In the genomic region with DNA sequence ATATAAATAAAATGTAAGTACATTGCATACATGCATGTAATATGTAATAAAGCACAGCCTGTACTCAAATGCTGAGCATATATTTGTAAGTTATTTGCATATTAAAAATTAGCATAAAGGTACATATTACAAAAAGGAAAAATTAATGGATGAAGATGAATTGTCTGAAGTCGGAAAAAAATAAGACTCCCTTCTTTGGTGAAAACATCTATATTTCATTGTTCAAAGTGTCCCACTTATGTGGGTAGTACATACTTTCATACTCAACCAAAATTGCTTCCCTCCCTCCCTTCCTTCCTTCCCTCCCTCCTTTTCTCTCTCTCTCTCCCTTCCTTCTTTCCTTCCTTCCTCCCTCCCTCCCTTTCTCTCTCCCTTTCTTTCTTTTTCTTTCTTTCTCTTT, we compare ENCODE assay signal across 1 cellular context.
TF ChIP-seq lines count a peak whose summit lies in the region.

No MANE protein-coding gene starts in this region.

TF ChIP-seq in HepG2, 621 proteins besides CTCF, POLR2A, EP300 and RAD21:
- TF ChIP-seq, protein P1, sequence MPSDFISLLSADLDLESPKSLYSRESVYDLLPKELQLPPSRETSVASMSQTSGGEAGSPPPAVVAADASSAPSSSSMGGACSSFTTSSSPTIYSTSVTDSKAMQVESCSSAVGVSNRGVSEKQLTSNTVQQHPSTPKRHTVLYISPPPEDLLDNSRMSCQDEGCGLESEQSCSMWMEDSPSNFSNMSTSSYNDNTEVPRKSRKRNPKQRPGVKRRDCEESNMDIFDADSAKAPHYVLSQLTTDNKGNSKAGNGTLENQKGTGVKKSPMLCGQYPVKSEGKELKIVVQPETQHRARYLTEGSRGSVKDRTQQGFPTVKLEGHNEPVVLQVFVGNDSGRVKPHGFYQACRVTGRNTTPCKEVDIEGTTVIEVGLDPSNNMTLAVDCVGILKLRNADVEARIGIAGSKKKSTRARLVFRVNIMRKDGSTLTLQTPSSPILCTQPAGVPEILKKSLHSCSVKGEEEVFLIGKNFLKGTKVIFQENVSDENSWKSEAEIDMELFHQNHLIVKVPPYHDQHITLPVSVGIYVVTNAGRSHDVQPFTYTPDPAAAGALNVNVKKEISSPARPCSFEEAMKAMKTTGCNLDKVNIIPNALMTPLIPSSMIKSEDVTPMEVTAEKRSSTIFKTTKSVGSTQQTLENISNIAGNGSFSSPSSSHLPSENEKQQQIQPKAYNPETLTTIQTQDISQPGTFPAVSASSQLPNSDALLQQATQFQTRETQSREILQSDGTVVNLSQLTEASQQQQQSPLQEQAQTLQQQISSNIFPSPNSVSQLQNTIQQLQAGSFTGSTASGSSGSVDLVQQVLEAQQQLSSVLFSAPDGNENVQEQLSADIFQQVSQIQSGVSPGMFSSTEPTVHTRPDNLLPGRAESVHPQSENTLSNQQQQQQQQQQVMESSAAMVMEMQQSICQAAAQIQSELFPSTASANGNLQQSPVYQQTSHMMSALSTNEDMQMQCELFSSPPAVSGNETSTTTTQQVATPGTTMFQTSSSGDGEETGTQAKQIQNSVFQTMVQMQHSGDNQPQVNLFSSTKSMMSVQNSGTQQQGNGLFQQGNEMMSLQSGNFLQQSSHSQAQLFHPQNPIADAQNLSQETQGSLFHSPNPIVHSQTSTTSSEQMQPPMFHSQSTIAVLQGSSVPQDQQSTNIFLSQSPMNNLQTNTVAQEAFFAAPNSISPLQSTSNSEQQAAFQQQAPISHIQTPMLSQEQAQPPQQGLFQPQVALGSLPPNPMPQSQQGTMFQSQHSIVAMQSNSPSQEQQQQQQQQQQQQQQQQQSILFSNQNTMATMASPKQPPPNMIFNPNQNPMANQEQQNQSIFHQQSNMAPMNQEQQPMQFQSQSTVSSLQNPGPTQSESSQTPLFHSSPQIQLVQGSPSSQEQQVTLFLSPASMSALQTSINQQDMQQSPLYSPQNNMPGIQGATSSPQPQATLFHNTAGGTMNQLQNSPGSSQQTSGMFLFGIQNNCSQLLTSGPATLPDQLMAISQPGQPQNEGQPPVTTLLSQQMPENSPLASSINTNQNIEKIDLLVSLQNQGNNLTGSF (CRISPR knock-in tag; IDR thresholded peaks at IDR 0.05) = no peak
- no peak for TF ChIP-seq ATF5 (CRISPR knock-in tag; IDR thresholded peaks at IDR 0.05; ENCODE audit: low read depth)
- TF ChIP-seq RBM39 (IDR thresholded peaks at IDR 0.05; ENCODE audit: low read depth, low read length, poor library complexity, severe bottlenecking) = no peak
- TF ChIP-seq KAT7 (CRISPR knock-in tag; IDR thresholded peaks at IDR 0.05; ENCODE audit: borderline replicate concordance) = no peak
- TF ChIP-seq ZNF790 (CRISPR knock-in tag; IDR thresholded peaks at IDR 0.05; ENCODE audit: borderline replicate concordance) = no peak
- no peak for TF ChIP-seq MYPOP (CRISPR knock-in tag; IDR thresholded peaks at IDR 0.05)
- TF ChIP-seq HNRNPK (IDR thresholded peaks at IDR 0.05; ENCODE audit: low read depth, low read length, poor library complexity, severe bottlenecking) = peak; percentile 57
